In genomic region chr10:68559872-68560200, GRCh38 we compare ENCODE assay signal across 8 cellular contexts. TPM values are rescaled to one million over a fixed set of nuclear protein-coding genes. Genes with fewer than 3 reads are reported as not detected.
DNase-seq lines count a peak whose midpoint lies in the region; ATAC-seq and TF ChIP-seq lines count a peak whose summit lies in the region.

No MANE protein-coding gene starts in this region.

- H3K9me3 Mint-ChIP-seq in CD4-positive, alpha-beta T cell = no peaks in the 10 kb centered on the region
- H3K9me3 Mint-ChIP-seq in dendritic cell treated with granulocyte-macrophage colony-stimulating factor and Interleukin-4, amounts not matched to agents 40 ng/mL and 50 ng/mL, for 4 days = no peaks in the 10 kb centered on the region
- H3K9me3 Mint-ChIP-seq in natural killer cell = no peaks in the 10 kb centered on the region

- peaks cover 30% of the 10 kb centered on the region for H3K4me1 Mint-ChIP-seq in CD4-positive, alpha-beta T cell (ENCODE audit: low read depth)
- H3K4me1 Mint-ChIP-seq in dendritic cell treated with granulocyte-macrophage colony-stimulating factor and Interleukin-4, amounts not matched to agents 40 ng/mL and 50 ng/mL, for 4 days (ENCODE audit: low read depth) = peaks cover 27% of the 10 kb centered on the region
- H3K4me1 Mint-ChIP-seq in natural killer cell = peaks cover 23 to 26% of the 10 kb centered on the region in 2 donors

- no peak overlapping the region for H3K27ac Mint-ChIP-seq in CD4-positive, alpha-beta T cell
- no peak overlapping the region for H3K27ac Mint-ChIP-seq in dendritic cell treated with granulocyte-macrophage colony-stimulating factor and Interleukin-4, amounts not matched to agents 40 ng/mL and 50 ng/mL, for 4 days
- H3K27ac Mint-ChIP-seq in natural killer cell = no peak overlapping the region

- H3K9me3 ChIP-seq in CD4-positive, alpha-beta T cell (ENCODE audit: control insufficient read depth, low read length) = no peaks in the 10 kb centered on the region

- no peak overlapping the region for H3K27ac ChIP-seq in CD4-positive, alpha-beta T cell (ENCODE audit: low read depth, low read length)

- CTCF ChIA-PET in CD4-positive, alpha-beta T cell (lab: Charles Lee) = no interaction called here

- H3K36me3 Mint-ChIP-seq in CD4-positive, alpha-beta T cell (ENCODE audit: low read depth) = no peaks in the 10 kb centered on the region
- H3K36me3 Mint-ChIP-seq in dendritic cell treated with granulocyte-macrophage colony-stimulating factor and Interleukin-4, amounts not matched to agents 40 ng/mL and 50 ng/mL, for 4 days (ENCODE audit: low read depth) = no peaks in the 10 kb centered on the region
- H3K36me3 Mint-ChIP-seq in natural killer cell = no peaks in the 10 kb centered on the region

- intact Hi-C loops in CD4-positive, alpha-beta T cell (cut with DNase I, micrococcal nuclease) = loop anchor here in 1 of 2 experiments (5.0 to 10.0 kb wide), 2 partner anchors 42 to 165 kb away; partner anchors contain the start of gene CCAR1
- intact Hi-C loops in dendritic cell treated with granulocyte-macrophage colony-stimulating factor and Interleukin-4, amounts not matched to agents 40 ng/mL and 50 ng/mL, for 4 days (cut with micrococcal nuclease) = loop anchor here (1.0 kb wide), 1 partner anchor 40 kb away; no protein-coding TSS in a partner anchor
- intact Hi-C loops in natural killer cell (cut with micrococcal nuclease) = no loop called here

- H3K27me3 ChIP-seq in CD4-positive, alpha-beta T cell (ENCODE audit: control insufficient read depth, insufficient read depth, low read length) = peaks cover 51% of the 10 kb centered on the region

- no peak for DNase-seq in CD4-positive, alpha-beta T cell
- DNase-seq in NOMO-1 treated with DMSO at 0.1 percent for 48 hours (lab: John Stamatoyannopoulos, UW; ENCODE audit: unreplicated experiment) (peak; percentile 71), natural killer cell (no peak), DMS153 treated with DMSO at 0.1 percent for 48 hours (lab: John Stamatoyannopoulos, UW; ENCODE audit: unreplicated experiment) (no peak), T-helper 9 cell (no peak)
- no peak for DNase-seq in stimulated activated CD4-positive, alpha-beta T cell treated with anti-CD3 and anti-CD28 coated beads, Interleukin-1b, Interleukin-23, amount 100 ng/mL, for 48 hours

- POLR2A ChIA-PET in CD4-positive, alpha-beta T cell (lab: Charles Lee) = interaction anchor here (0.7 to 1.5 kb wide), 4 partner anchors 9 to 43 kb away, joined by 3 to 5 read pairs (median 5); no protein-coding TSS in a partner anchor

- peak overlapping the region; percentile 76 for H3K4me3 Mint-ChIP-seq in CD4-positive, alpha-beta T cell
- H3K4me3 Mint-ChIP-seq in dendritic cell treated with granulocyte-macrophage colony-stimulating factor and Interleukin-4, amounts not matched to agents 40 ng/mL and 50 ng/mL, for 4 days = peak overlapping the region; percentile 22
- H3K4me3 Mint-ChIP-seq in natural killer cell = peak overlapping the region; percentile 82

- no peak for TF ChIP-seq CTCF in CD4-positive, alpha-beta T cell (IDR thresholded peaks at IDR 0.05)
- no peak for TF ChIP-seq CTCF in natural killer cell (IDR thresholded peaks at IDR 0.05)

- peaks cover 70% of the 10 kb centered on the region for H3K27me3 Mint-ChIP-seq in CD4-positive, alpha-beta T cell
- peaks cover 88% of the 10 kb centered on the region for H3K27me3 Mint-ChIP-seq in dendritic cell treated with granulocyte-macrophage colony-stimulating factor and Interleukin-4, amounts not matched to agents 40 ng/mL and 50 ng/mL, for 4 days
- H3K27me3 Mint-ChIP-seq in natural killer cell (ENCODE audit: low read depth in 2 of 2) = peaks cover 43 to 74% of the 10 kb centered on the region in 2 donors

- ATAC-seq in CD4-positive, alpha-beta T cell (ENCODE audit: poor library complexity) = peak; percentile 37
- peak in 2 of 3 donors; percentile 55 to 72 for ATAC-seq in natural killer cell
- ATAC-seq in GM21528 (IDR thresholded peaks at IDR 0.05; ENCODE audit: low FRiP score, unreplicated experiment) = no peak

RNA-seq across cellular contexts. Expression of gene TET1, which starts 0.3 kb away (rescaled TPM):
- total RNA-seq in CD4-positive, alpha-beta T cell = 1 to 10 TPM; 1.5 TPM
- total RNA-seq in natural killer cell = 1 to 10 TPM; 4.0 to 5.9 (median 4.5) TPM

RNA-seq across cellular contexts. Expression of gene SLC25A16, which starts 32.5 kb away (rescaled TPM):
- 10 to 100 TPM; 28.2 to 29.3 TPM for total RNA-seq in CD4-positive, alpha-beta T cell
- total RNA-seq in natural killer cell = 10 to 100 TPM; 30.2 to 31.5 (median 31.1) TPM

Comparison
In these comparisons a context has a peak if more than half of its experiments do, and no peak if none do; other contexts are left out.
1. H3K4me3 Mint-ChIP-seq: peak in every context shown above with its lines; median percentile 82 in natural killer cell; 76 in CD4-positive, alpha-beta T cell; 22 in dendritic cell treated with granulocyte-macrophage colony-stimulating factor and Interleukin-4, amounts not matched to agents 40 ng/mL and 50 ng/mL, for 4 days.